In the genomic region with DNA sequence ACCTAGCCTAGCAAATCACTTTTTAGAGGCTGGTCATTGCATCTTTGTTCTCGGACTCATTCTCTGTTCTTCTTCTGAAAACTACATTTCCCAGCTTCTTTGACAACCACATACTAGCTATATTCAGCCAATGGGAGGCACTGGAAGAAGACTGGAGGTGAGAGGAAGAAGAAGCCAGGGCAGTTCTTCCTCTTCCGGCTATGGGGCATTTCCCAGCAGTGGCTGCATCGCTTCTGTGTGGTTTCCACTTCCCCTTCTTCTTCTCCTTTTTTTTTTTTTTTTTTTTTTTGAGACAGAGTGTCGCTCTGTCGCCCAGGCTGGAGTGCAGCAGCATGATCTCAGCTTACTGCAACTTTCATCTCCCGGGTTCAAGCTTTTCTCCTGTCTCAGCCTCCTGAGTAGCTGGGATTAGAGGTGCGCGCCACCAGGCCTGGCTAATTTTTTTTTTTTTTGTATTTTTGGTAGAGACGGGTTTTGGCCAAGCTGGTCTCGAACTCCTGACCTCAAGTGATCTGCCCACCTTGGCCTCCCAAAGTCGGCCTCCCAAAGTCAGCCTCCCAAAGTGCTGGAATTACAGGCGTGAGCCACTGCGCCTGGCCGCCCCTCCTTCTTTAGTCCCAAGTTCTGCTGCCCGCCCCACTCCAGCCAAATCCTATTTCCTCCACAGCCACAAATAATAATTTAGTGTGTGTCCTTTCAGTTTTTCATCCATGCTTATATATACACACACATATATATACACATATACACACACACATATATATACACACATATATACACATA, we compare ENCODE assay signal across 7 cellular contexts.
DNase-seq lines count a peak whose midpoint lies in the region; ATAC-seq, FAIRE-seq and TF ChIP-seq lines count a peak whose summit lies in the region.

No MANE protein-coding gene starts in this region.

- TF ChIP-seq CTCF in NB4 (IDR thresholded peaks at IDR 0.05; ENCODE audit: low read depth, low read length): no peak

- FAIRE-seq in HTR-8/SVneo (lab: Jason Lieb, UNC): no peak

- DNase-seq in NB4 (ENCODE audit: low read depth) (peak; percentile 90), HTR-8/SVneo (ENCODE audit: insufficient read length, low spot score) (no peak), AG08395 (ENCODE audit: low spot score) (no peak), HEK293T (ENCODE audit: extremely low spot score) (no peak)
- DNase-seq in activated naive CD4-positive, alpha-beta T cell treated with anti-CD3 and anti-CD28 coated beads, Interleukin-2, amount 50 U/mL, for 16 hours: peak; percentile 51
- DNase-seq in stimulated activated CD4-positive, alpha-beta T cell treated with anti-CD3 and anti-CD28 coated beads, Interleukin-4, amount 100 ng/mL, for 4 hours: peak; percentile 7 to 40

- TF ChIP-seq POLR2A in NB4 (IDR thresholded peaks at IDR 0.05; ENCODE audit: extremely low read depth, insufficient read length): no peak

- no peak overlapping the region for H3K4me3 ChIP-seq in NB4 (ENCODE audit: low read depth, low read length)

- POLR2A ChIA-PET in HEK293T (lab: Yijun Ruan, JAX): no interaction called here

- ATAC-seq in GM19397 (IDR thresholded peaks at IDR 0.05; ENCODE audit: unreplicated experiment): peak; percentile 67

- CTCF ChIA-PET in HEK293T (lab: Yijun Ruan, JAX): no interaction called here

TF ChIP-seq in HEK293T, 16 proteins besides CTCF, POLR2A, EP300 and RAD21:
- TF ChIP-seq FOXK2 (IDR thresholded peaks at IDR 0.05): no peak

Comparison
In these comparisons a context has a peak if more than half of its experiments do, and no peak if none do; other contexts are left out.
1. DNase-seq: peak in NB4 (single experiment), activated naive CD4-positive, alpha-beta T cell treated with anti-CD3 and anti-CD28 coated beads, Interleukin-2, amount 50 U/mL, for 16 hours (single experiment) and stimulated activated CD4-positive, alpha-beta T cell treated with anti-CD3 and anti-CD28 coated beads, Interleukin-4, amount 100 ng/mL, for 4 hours (2 of 2); none in HTR-8/SVneo (single experiment), AG08395 (single experiment) and HEK293T (single experiment).